ENCODE assay signal across 8 cellular contexts in the genomic region with DNA sequence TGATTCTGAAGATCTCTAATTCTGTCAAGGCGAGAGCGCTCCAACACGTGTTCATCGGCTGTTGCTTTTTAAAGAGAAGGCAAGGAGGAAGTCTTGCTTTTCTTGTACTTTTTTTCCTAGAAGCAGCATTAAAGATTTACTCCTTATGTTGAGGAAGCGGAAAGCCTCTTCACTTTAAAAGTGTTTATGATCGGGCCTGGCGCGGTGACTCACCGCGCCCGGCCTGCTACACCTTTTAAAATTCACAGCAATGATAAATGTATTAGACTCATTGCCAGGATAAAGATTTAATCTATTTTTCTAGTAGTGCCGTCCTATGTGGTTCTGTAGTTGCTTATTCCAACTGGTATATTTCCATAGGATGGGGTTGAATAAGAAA. TPM values are rescaled to one million over a fixed set of nuclear protein-coding genes. Genes with fewer than 3 reads are reported as not detected.
A peak's percentile ranks its signal among the peaks of the same experiment; 100 is the strongest.
DNase-seq lines count a peak whose midpoint lies in the region; ATAC-seq and TF ChIP-seq lines count a peak whose summit lies in the region.

No MANE protein-coding gene starts in this region.

- H3K27me3 Mint-ChIP-seq in dendritic cell treated with granulocyte-macrophage colony-stimulating factor and Interleukin-4, amounts not matched to agents 40 ng/mL and 50 ng/mL, for 4 days: no peaks in the 10 kb centered on the region

- H3K36me3 ChIP-seq in Peyer's patch (no peaks in the 10 kb centered on the region), neural cell (ENCODE audit: insufficient read depth, low read length) (no peaks in the 10 kb centered on the region)

- H2AFZ ChIP-seq in neural cell (ENCODE audit: low read depth, low read length): peak overlapping the region; percentile 69

- peak overlapping the region; percentile 75 for H3K9ac ChIP-seq in neural cell (ENCODE audit: low read length)

- H3K9me3 ChIP-seq in Peyer's patch (no peaks in the 10 kb centered on the region), neural cell (ENCODE audit: low read length) (no peaks in the 10 kb centered on the region)

- TF ChIP-seq RAD21 in neural cell (conservative IDR thresholded peaks at IDR 0.05): no peak

- H3K27ac ChIP-seq in Peyer's patch: peak overlapping the region; percentile 95 to 100 (median 96)
- H3K27ac ChIP-seq in neural cell (ENCODE audit: low read length): peak overlapping the region; percentile 88

- peak overlapping the region; percentile 98 for H3K4me2 ChIP-seq in neural cell (ENCODE audit: low read length)

- no peak for TF ChIP-seq EP300 in neural cell (conservative IDR thresholded peaks at IDR 0.05; ENCODE audit: poor library complexity, severe bottlenecking)

- no peak for TF ChIP-seq POLR2A in Peyer's patch (IDR thresholded peaks at IDR 0.05)

- peaks cover 4% of the 10 kb centered on the region for H3F3A ChIP-seq in neural cell (ENCODE audit: insufficient read depth, low read length, poor library complexity, severe bottlenecking)

- peak overlapping the region; percentile 90 for H3K4me3 ChIP-seq in GM08714 (ENCODE audit: low read length)
- peak overlapping the region; percentile 52 to 69 (median 62) for H3K4me3 ChIP-seq in Peyer's patch
- H3K4me3 ChIP-seq in neural cell (ENCODE audit: low read length): peak overlapping the region; percentile 88

- no peak for TF ChIP-seq CTCF in Peyer's patch (IDR thresholded peaks at IDR 0.05)
- no peak for TF ChIP-seq CTCF in neural cell (IDR thresholded peaks at IDR 0.05; ENCODE audit: poor library complexity, severe bottlenecking)

- H3K4me1 ChIP-seq in Peyer's patch: peaks cover 0 to 32% (median 5%) of the 10 kb centered on the region in 4 donors

- H3K79me2 ChIP-seq in neural cell (replicated peaks; ENCODE audit: insufficient read depth, low read length): peaks cover 45% of the 10 kb centered on the region

- H4K20me1 ChIP-seq in neural cell (ENCODE audit: insufficient read depth): no peaks in the 10 kb centered on the region

- H3K9me2 ChIP-seq in neural cell (ENCODE audit: insufficient read depth, low read length): no peaks in the 10 kb centered on the region

- no peak for ATAC-seq in HG03095 (IDR thresholded peaks at IDR 0.05; ENCODE audit: unreplicated experiment)
- no peak for ATAC-seq in GM19351 (IDR thresholded peaks at IDR 0.05; ENCODE audit: unreplicated experiment)
- ATAC-seq in GM21825 (IDR thresholded peaks at IDR 0.05; ENCODE audit: unreplicated experiment): no peak

- H3K27me3 ChIP-seq in Peyer's patch (no peaks in the 10 kb centered on the region), neural cell (ENCODE audit: insufficient read depth, low read depth, low read length) (no peaks in the 10 kb centered on the region)

- peak overlapping the region; percentile 86 for H3K4me3 Mint-ChIP-seq in dendritic cell treated with granulocyte-macrophage colony-stimulating factor and Interleukin-4, amounts not matched to agents 40 ng/mL and 50 ng/mL, for 4 days

- H3K9me3 Mint-ChIP-seq in dendritic cell treated with granulocyte-macrophage colony-stimulating factor and Interleukin-4, amounts not matched to agents 40 ng/mL and 50 ng/mL, for 4 days: no peaks in the 10 kb centered on the region

- peaks cover 42% of the 10 kb centered on the region for H3K36me3 Mint-ChIP-seq in dendritic cell treated with granulocyte-macrophage colony-stimulating factor and Interleukin-4, amounts not matched to agents 40 ng/mL and 50 ng/mL, for 4 days (ENCODE audit: low read depth)

- H3K27ac Mint-ChIP-seq in dendritic cell treated with granulocyte-macrophage colony-stimulating factor and Interleukin-4, amounts not matched to agents 40 ng/mL and 50 ng/mL, for 4 days: peak overlapping the region; percentile 92

- intact Hi-C loops in dendritic cell treated with granulocyte-macrophage colony-stimulating factor and Interleukin-4, amounts not matched to agents 40 ng/mL and 50 ng/mL, for 4 days (cut with micrococcal nuclease): loop anchor here (1.0 to 2.0 kb wide), 2 partner anchors 42 to 95 kb away; a partner anchor contains a TSS

- peaks cover 34% of the 10 kb centered on the region for H3K4me1 Mint-ChIP-seq in dendritic cell treated with granulocyte-macrophage colony-stimulating factor and Interleukin-4, amounts not matched to agents 40 ng/mL and 50 ng/mL, for 4 days (ENCODE audit: low read depth)

- peak in 1 of 3 donors; percentile 70 for DNase-seq in Peyer's patch
- no peak for DNase-seq in NCI-H82 (lab: John Stamatoyannopoulos, UW)

TF ChIP-seq in neural cell, 6 proteins besides CTCF, POLR2A, EP300 and RAD21:
- TF ChIP-seq POLR2AphosphoS5 (IDR thresholded peaks at IDR 0.05) (no peak), MXI1 (conservative IDR thresholded peaks at IDR 0.05; ENCODE audit: poor library complexity, severe bottlenecking) (peak; percentile 64), SMC3 (conservative IDR thresholded peaks at IDR 0.05; ENCODE audit: poor library complexity) (peak; percentile 0)

RNA-seq across cellular contexts. Expression of a gene that starts 0.8 kb away (rescaled TPM):
- 100 to 1,000 TPM in 1 of 4 donors, 10 to 100 TPM in 3; 35.4 to 128 (median 82.9) TPM for total RNA-seq in Peyer's patch
- polyA plus RNA-seq in neural cell: 270 and 284 TPM in 2 replicates
- 121 and 146 TPM in 2 replicates for polyA minus RNA-seq in neural cell

RNA-seq across cellular contexts. Expression of a gene that starts 41.9 kb away (rescaled TPM):
- 10 to 100 TPM; 16.5 to 25.9 (median 22.2) TPM for total RNA-seq in Peyer's patch
- 9.6 and 10.3 TPM in 2 replicates for polyA plus RNA-seq in neural cell
- 30.2 and 37.7 TPM in 2 replicates for polyA minus RNA-seq in neural cell

RNA-seq across cellular contexts. Expression of a gene that starts 53.8 kb away (rescaled TPM):
- total RNA-seq in Peyer's patch: under 1 TPM in 2 of 4 donors, not detected in 2; 0.13 to 0.35 TPM
- 1.6 and 1.8 TPM in 2 replicates for polyA plus RNA-seq in neural cell
- polyA minus RNA-seq in neural cell: 1.2 and 1.7 TPM in 2 replicates
